In the genomic region with DNA sequence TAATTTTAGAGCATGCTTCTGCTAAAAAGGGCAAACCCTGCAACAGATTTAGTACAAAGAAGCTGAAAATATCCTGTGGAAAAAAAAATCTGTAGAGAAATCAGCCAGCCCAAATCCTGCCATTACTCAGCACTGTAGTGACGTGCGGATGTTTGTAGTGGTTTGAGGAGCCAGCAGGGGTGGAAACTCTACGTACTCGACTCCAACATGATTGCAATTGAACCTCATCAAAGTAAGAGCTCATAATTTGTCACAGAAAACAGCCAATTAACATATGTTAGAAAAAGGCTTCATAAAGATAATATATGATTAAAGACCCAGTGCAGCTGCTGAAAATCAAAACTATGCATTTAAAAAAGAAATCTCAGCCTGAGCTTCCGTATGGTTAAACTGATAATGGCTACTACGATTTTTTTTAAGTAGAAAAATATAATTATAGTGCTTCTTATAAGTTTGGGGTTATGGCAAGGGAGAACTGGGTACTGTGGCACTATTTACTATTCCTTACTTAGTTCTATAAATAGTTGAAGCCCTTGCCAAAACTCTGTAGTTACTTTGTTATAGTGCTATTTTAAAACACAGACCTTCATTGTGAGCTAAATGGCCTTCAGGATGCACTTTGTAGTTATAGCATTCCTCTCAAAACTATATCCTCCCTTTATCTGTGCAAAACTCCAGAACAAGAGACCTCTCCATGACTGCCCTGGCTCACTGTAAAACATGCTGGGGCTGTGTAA, we compare ENCODE assay signal across 7 cellular contexts. TPM values are rescaled to one million over a fixed set of nuclear protein-coding genes. Genes with fewer than 3 reads are reported as not detected.
DNase-seq lines count a peak whose midpoint lies in the region; ATAC-seq and TF ChIP-seq lines count a peak whose summit lies in the region.

No MANE protein-coding gene starts in this region.

- H3K4me1 ChIP-seq in right atrium auricular region (peaks cover 0 to 87% of the 10 kb centered on the region in 2 donors), prostate gland (replicated peaks) (no peaks in the 10 kb centered on the region)

- no peak for TF ChIP-seq POLR2A in prostate gland (IDR thresholded peaks at IDR 0.05)

- intact Hi-C loops in prostate gland (cut with DNase I), result loop anchor here (5.0 kb wide), 1 partner anchor 46 kb away; no protein-coding TSS in a partner anchor

- H3K4me3 ChIP-seq in right atrium auricular region (peak overlapping the region in 1 of 2 donors; percentile 27), prostate gland (no peak overlapping the region)

- TF ChIP-seq CTCF in right atrium auricular region (IDR thresholded peaks at IDR 0.05), result no peak
- TF ChIP-seq CTCF in prostate gland (IDR thresholded peaks at IDR 0.05), result no peak

- WGBS in prostate gland, result 15% methylated on average over 6 of the region's 6 CpGs

- peak; percentile 48 for ATAC-seq in GM19351 (IDR thresholded peaks at IDR 0.05; ENCODE audit: unreplicated experiment)
- peak; percentile 34 for ATAC-seq in HG03108 (IDR thresholded peaks at IDR 0.05; ENCODE audit: unreplicated experiment)

- H3K27me3 ChIP-seq in right atrium auricular region (no peaks in the 10 kb centered on the region), prostate gland (replicated peaks; ENCODE audit: insufficient read depth) (no peaks in the 10 kb centered on the region)

- H3K9me3 ChIP-seq in right atrium auricular region, result no peaks in the 10 kb centered on the region
- H3K9me3 ChIP-seq in prostate gland, result no peaks in the 10 kb centered on the region

- H3K27ac ChIP-seq in right atrium auricular region (peak overlapping the region; percentile 83 to 84), prostate gland (peak overlapping the region in 1 of 2 donors; percentile 23)

- H3K36me3 ChIP-seq in right atrium auricular region (no peaks in the 10 kb centered on the region), prostate gland (no peaks in the 10 kb centered on the region)

- peak; percentile 52 for DNase-seq in activated CD8-positive, alpha-beta memory T cell treated with anti-CD3 and anti-CD28 coated beads, Interleukin-2, amount 50 U/mL, for 4 hours
- DNase-seq in right atrium auricular region (ENCODE audit: low spot score) (peak; percentile 81), mesenteric fat pad (ENCODE audit: low spot score) (no peak), prostate gland (ENCODE audit: low spot score) (no peak)
- DNase-seq in stimulated activated CD4-positive, alpha-beta T cell treated with anti-CD3 and anti-CD28 coated beads, TNF-alpha, amount 100 ng/mL, for 4 hours (ENCODE audit: low read depth in 3 of 3), result peak in 2 of 3 experiments; percentile 2 to 8

RNA-seq across cellular contexts. Expression of a gene that starts 49.4 kb away (rescaled TPM):
- total RNA-seq in right atrium auricular region (10 to 100 TPM; 36.1 to 57.5 TPM), mesenteric fat pad (62.2 TPM), prostate gland (10 to 100 TPM; 13.9 to 44.0 TPM)

Comparison
In these comparisons a context has a peak if more than half of its experiments do, and no peak if none do; other contexts are left out.
1. DNase-seq: peak in activated CD8-positive, alpha-beta memory T cell treated with anti-CD3 and anti-CD28 coated beads, Interleukin-2, amount 50 U/mL, for 4 hours (single experiment), right atrium auricular region (single experiment) and stimulated activated CD4-positive, alpha-beta T cell treated with anti-CD3 and anti-CD28 coated beads, TNF-alpha, amount 100 ng/mL, for 4 hours (2 of 3); none in mesenteric fat pad (single experiment) and prostate gland (single experiment).